ENCODE assay signal across 1 cellular context in genomic region chr2:197090713-197091367, GRCh38.
A peak's percentile ranks its signal among the peaks of the same experiment; 100 is the strongest.
TF ChIP-seq lines count a peak whose summit lies in the region.

No MANE protein-coding gene starts in this region.

TF ChIP-seq in SK-N-SH, 30 proteins besides CTCF, POLR2A, EP300 and RAD21:
- TF ChIP-seq MEF2A (IDR thresholded peaks at IDR 0.05; ENCODE audit: borderline replicate concordance, low read depth) (no peak), SIN3A (IDR thresholded peaks at IDR 0.05; ENCODE audit: borderline replicate concordance, low read depth, low read length) (no peak), TEAD4 (IDR thresholded peaks at IDR 0.05; ENCODE audit: borderline replicate concordance, insufficient read depth) (no peak), SMC3 (IDR thresholded peaks at IDR 0.05; ENCODE audit: low read depth, low read length) (no peak; the same call in 1 of the 2 replicates), GATA2 (CRISPR knock-in tag; IDR thresholded peaks at IDR 0.05) (peak; percentile 56; the same call in 1 of the 2 replicates), FOXJ3 (CRISPR knock-in tag; IDR thresholded peaks at IDR 0.05) (peak; percentile 92), RFX5 (IDR thresholded peaks at IDR 0.05; ENCODE audit: low read length) (no peak), NRF1 (IDR thresholded peaks at IDR 0.05; ENCODE audit: low read depth, low read length) (no peak), PBX3 (IDR thresholded peaks at IDR 0.05) (no peak), USF1 (IDR thresholded peaks at IDR 0.05; ENCODE audit: borderline replicate concordance, low read depth) (no peak), EZH2phosphoT487 (IDR thresholded peaks at IDR 0.05; ENCODE audit: borderline replicate concordance, low read depth) (no peak), ZBTB33 (IDR thresholded peaks at IDR 0.05; ENCODE audit: borderline replicate concordance, low read depth) (no peak), ELF1 (IDR thresholded peaks at IDR 0.05) (no peak), JUND (IDR thresholded peaks at IDR 0.05) (no peak), GABPA (IDR thresholded peaks at IDR 0.05; ENCODE audit: low read depth) (no peak), NFIC (IDR thresholded peaks at IDR 0.05; ENCODE audit: borderline replicate concordance) (no peak), FOSL2 (IDR thresholded peaks at IDR 0.05; ENCODE audit: borderline replicate concordance, low read depth) (no peak), CHD2 (IDR thresholded peaks at IDR 0.05; ENCODE audit: low read length, partially characterized antibody) (peak; percentile 81), MAX (IDR thresholded peaks at IDR 0.05; ENCODE audit: low read depth) (no peak), RCOR1 (IDR thresholded peaks at IDR 0.05; ENCODE audit: low read length) (peak; percentile 91), MXI1 (IDR thresholded peaks at IDR 0.05; ENCODE audit: low read depth, low read length) (peak; percentile 39; the same call in 1 of the 2 replicates)
